In the genomic region with DNA sequence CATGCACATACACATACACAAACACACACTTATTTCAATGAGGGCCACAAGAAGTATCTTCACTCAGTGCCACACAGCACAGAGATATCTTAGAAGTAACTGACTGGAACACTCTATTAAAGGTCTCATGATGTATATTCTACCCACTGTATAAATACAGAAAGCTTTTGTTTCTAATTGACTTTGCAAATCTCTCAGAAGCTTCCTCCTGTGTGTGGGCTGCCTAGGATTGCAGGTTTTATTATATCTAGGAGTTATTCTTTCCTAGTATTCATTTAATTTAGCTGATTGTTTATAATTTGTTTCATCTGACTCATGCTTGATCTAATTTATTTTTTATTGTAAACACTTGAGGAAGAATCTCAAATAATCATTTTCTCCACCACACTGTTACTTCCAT, we compare ENCODE assay signal across 21 cellular contexts.
DNase-seq lines count a peak whose midpoint lies in the region; FAIRE-seq and TF ChIP-seq lines count a peak whose summit lies in the region.
"Had no signal": no experiment of that assay in that cellular context is flagged by ENCODE, and none has a peak within 500 bp of the region (broad histone marks: within the 10 kb centered on the region; RNA-seq: fewer than 3 reads in every experiment).

No MANE protein-coding gene starts in this region.

- no peaks in the 10 kb centered on the region for H3K36me3 ChIP-seq in spleen
- H3K36me3 ChIP-seq in ovary, result no peaks in the 10 kb centered on the region
- H3K36me3 ChIP-seq: BE2C had no signal

- peak; percentile 78 for FAIRE-seq in H54 (lab: Jason Lieb, UNC)
- FAIRE-seq: A204.1, D721Med, HTR-8/SVneo had no signal

- no peak for TF ChIP-seq CTCF in spleen (IDR thresholded peaks at IDR 0.05 in 8 of 11, conservative IDR thresholded peaks at IDR 0.05 in 3 of 11)
- no peak for TF ChIP-seq CTCF in ovary (IDR thresholded peaks at IDR 0.05)

- in situ Hi-C loops in SK-MEL-5 (cut with HindIII; ENCODE audit: low pct_unique_long_range_greater_than_20kb, low sequenced_read_pairs), result no loop called here

- H3K27ac ChIP-seq in spleen (no peak overlapping the region), ovary (no peak overlapping the region)

- DNase-seq in H54 (ENCODE audit: insufficient read length, low spot score), result no peak
- peak; percentile 51 for DNase-seq in SK-MEL-5 (ENCODE audit: low read depth, low spot score)
- peak; percentile 50 for DNase-seq in left kidney (ENCODE audit: low read depth, low spot score)
- DNase-seq in spleen, result no peak
- DNase-seq in cortex of kidney (lab: John Stamatoyannopoulos, UW), result no peak
- DNase-seq in ovary, result no peak
- DNase-seq: ACHN; BE2C; C1 segment of cervical spinal cord; Caco-2; CD4-positive, CD25-positive, alpha-beta regulatory T cell; CD8-positive, alpha-beta memory T cell; DMS153; DMS79; GF-D8; H7; HFFc6 had no signal

- H3K4me3 ChIP-seq in spleen (no peak overlapping the region), ovary (no peak overlapping the region)
- H3K4me3 ChIP-seq: GM23338 had no signal

- TF ChIP-seq POLR2A in H54 (IDR thresholded peaks at IDR 0.05; ENCODE audit: low read depth, low read length), result no peak
- TF ChIP-seq POLR2A in spleen (IDR thresholded peaks at IDR 0.05), result no peak
- TF ChIP-seq POLR2A in ovary (IDR thresholded peaks at IDR 0.05), result no peak

- H3K4me1 ChIP-seq in spleen (no peaks in the 10 kb centered on the region), ovary (ENCODE audit: insufficient read depth) (no peaks in the 10 kb centered on the region)
- H3K4me1 ChIP-seq: BE2C had no signal

- no peak for TF ChIP-seq EP300 in ovary (IDR thresholded peaks at IDR 0.05)

- intact Hi-C loops in spleen (cut with DNase I; ENCODE audit: low total_unique reads), result no loop called here
- intact Hi-C loops in ovary (cut with DNase I), result no loop called here

- H3K27me3 ChIP-seq in spleen (replicated peaks in 1 of 7) (no peaks in the 10 kb centered on the region), ovary (no peaks in the 10 kb centered on the region)
- H3K27me3 ChIP-seq: BE2C had no signal

- H3K9me3 ChIP-seq in spleen (no peaks in the 10 kb centered on the region), ovary (no peaks in the 10 kb centered on the region)
- H3K9me3 ChIP-seq: BE2C, Caco-2 had no signal

Comparison
In these comparisons a context has a peak if more than half of its experiments do, and no peak if none do; other contexts are left out.
1. DNase-seq: peak in SK-MEL-5 (single experiment) and left kidney (single experiment); none in H54 (single experiment), spleen (single experiment), cortex of kidney (single experiment) and ovary (0 of 5).